ENCODE assay signal across 30 cellular contexts in the genomic region with DNA sequence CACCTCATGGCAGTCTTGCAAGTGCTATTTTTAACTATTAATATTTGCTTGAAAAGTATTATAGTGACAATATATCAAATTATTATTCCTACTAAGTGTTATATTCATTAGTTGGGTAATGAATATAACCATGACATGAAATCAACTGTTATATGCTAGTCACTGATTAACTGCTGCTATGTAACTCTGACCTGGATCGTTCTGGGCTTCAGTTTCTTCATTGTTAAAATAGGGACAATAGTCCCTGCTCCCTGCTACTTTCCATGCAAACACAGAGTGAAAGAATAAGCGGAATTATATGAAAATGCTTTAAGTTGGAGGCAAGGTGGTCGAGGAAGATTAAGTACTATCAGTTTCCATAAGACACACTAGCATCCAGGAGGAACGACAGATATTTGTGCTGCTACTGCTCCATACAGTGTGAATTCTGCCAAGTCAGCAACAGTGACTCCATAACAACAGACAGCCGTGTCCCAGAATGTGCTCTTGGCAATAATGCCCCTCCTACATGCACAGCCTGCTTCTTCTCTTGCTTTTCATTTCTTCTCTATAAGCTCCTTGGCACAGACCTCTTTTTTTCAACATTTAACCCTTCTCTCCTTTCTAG.
DNase-seq lines count a peak whose midpoint lies in the region; ATAC-seq, FAIRE-seq and TF ChIP-seq lines count a peak whose summit lies in the region.
"Had no signal": no experiment of that assay in that cellular context is flagged by ENCODE, and none has a peak within 500 bp of the region (broad histone marks: within the 10 kb centered on the region; RNA-seq: fewer than 3 reads in every experiment).

No MANE protein-coding gene starts in this region.

- H3F3A ChIP-seq in GM23338 (replicated peaks; ENCODE audit: low read depth) (no peaks in the 10 kb centered on the region; the same call in 1 of the 2 replicates), smooth muscle cell (ENCODE audit: low read depth) (no peaks in the 10 kb centered on the region)

- no peak overlapping the region for H4K8ac ChIP-seq in H1 (ENCODE audit: extremely low read depth, insufficient read depth, low read length)

- H3K56ac ChIP-seq in H1 (replicated peaks; ENCODE audit: insufficient read length, low read depth, low read length) = no peak overlapping the region

- H3K4me3 Mint-ChIP-seq in GM23338 = no peak overlapping the region
- H3K4me3 Mint-ChIP-seq: activated naive CD8-positive, alpha-beta T cell treated with anti-CD3 and anti-CD28 coated beads, Interleukin-2, amount 50 U/mL, for 24 hours; activated T-cell treated with anti-CD3 and anti-CD28 coated beads, Interleukin-2, amount 50 U/mL, for 72 hours; IgD-negative memory B cell; memory B cell; stimulated activated naive CD8-positive, alpha-beta T cell treated with anti-CD3 and anti-CD28 coated beads, Interleukin-15, amount 100 ng/mL, for 72 hours had no signal

- peak overlapping the region; percentile 17 for H3K27ac Mint-ChIP-seq in GM23338
- H3K27ac Mint-ChIP-seq: activated naive CD8-positive, alpha-beta T cell treated with anti-CD3 and anti-CD28 coated beads, Interleukin-2, amount 50 U/mL, for 24 hours; activated T-cell treated with anti-CD3 and anti-CD28 coated beads, Interleukin-2, amount 50 U/mL, for 72 hours; IgD-negative memory B cell; memory B cell had no signal

- POLR2A ChIA-PET in H1 (lab: Charles Lee; ENCODE audit: partially characterized antibody) = no interaction called here

- no peak overlapping the region for H3K14ac ChIP-seq in H1 (ENCODE audit: insufficient read length)

- no peaks in the 10 kb centered on the region for H3K27me3 Mint-ChIP-seq in GM23338 (ENCODE audit: insufficient read depth, low read depth, poor library complexity)
- H3K27me3 Mint-ChIP-seq: activated naive CD8-positive, alpha-beta T cell treated with anti-CD3 and anti-CD28 coated beads, Interleukin-2, amount 50 U/mL, for 24 hours; IgD-negative memory B cell; memory B cell; stimulated activated naive CD8-positive, alpha-beta T cell treated with anti-CD3 and anti-CD28 coated beads, Interleukin-15, amount 100 ng/mL, for 72 hours had no signal

- H2AK5ac ChIP-seq in H1 (ENCODE audit: low read depth, low read length) = no peak overlapping the region

- H4K91ac ChIP-seq in H1 (replicated peaks; ENCODE audit: insufficient read length, low read length) = no peak overlapping the region

- TF ChIP-seq CTCF in GM23338 (conservative IDR thresholded peaks at IDR 0.05; ENCODE audit: low read depth in 2 of 2) = no peak
- TF ChIP-seq CTCF in H1 (IDR thresholded peaks at IDR 0.05; ENCODE audit: control extremely low read depth in 1 of 3, insufficient read depth in 1 of 3, low read depth in 1 of 3, low read length in 3 of 3) = no peak
- no peak for TF ChIP-seq CTCF in right lobe of liver (IDR thresholded peaks at IDR 0.05)
- TF ChIP-seq CTCF in smooth muscle cell (IDR thresholded peaks at IDR 0.05; ENCODE audit: borderline replicate concordance, insufficient read depth, poor library complexity, severe bottlenecking) = no peak

- no peaks in the 10 kb centered on the region for H3K23me2 ChIP-seq in H1 (ENCODE audit: low read depth, low read length)

- TF ChIP-seq RAD21 in H1 (IDR thresholded peaks at IDR 0.05 in 1 of 2, conservative IDR thresholded peaks at IDR 0.05 in 1 of 2; ENCODE audit: low read depth in 2 of 2, low read length in 2 of 2) = no peak

- peak overlapping the region; percentile 62; the same call in 1 of the 2 replicates for H2BK20ac ChIP-seq in H1 (ENCODE audit: low read length)

- H3K4me1 ChIP-seq in GM23338 (ENCODE audit: insufficient read depth) (peaks cover 25% of the 10 kb centered on the region; the same call in 1 of the 2 replicates), H1 (replicated peaks in 1 of 4; ENCODE audit: control insufficient read depth in 3 of 4, insufficient read depth in 4 of 4, low read length in 3 of 4) (peaks cover 0 to 8% (median 7%) of the 10 kb centered on the region in 4 experiments; a peak in 3 of 7 replicates), right lobe of liver (peaks cover 0 to 68% (median 22%) of the 10 kb centered on the region in 4 donors), smooth muscle cell (ENCODE audit: low read depth) (peaks cover 7% of the 10 kb centered on the region)
- H3K4me1 ChIP-seq: BLaER1 had no signal

- no peak for DNase-seq in GM23338 (ENCODE audit: low spot score)
- DNase-seq in H1 (ENCODE audit: low read depth in 1 of 2, low spot score in 2 of 2) = no peak
- DNase-seq in right lobe of liver = no peak
- DNase-seq in smooth muscle cell (lab: John Stamatoyannopoulos, UW; ENCODE audit: unreplicated experiment) = no peak
- DNase-seq in NCI-H524 treated with DMSO at 0.1 percent for 48 hours (lab: John Stamatoyannopoulos, UW) = no peak
- DNase-seq in nucleus accumbens (lab: John Stamatoyannopoulos, UW) = no peak
- DNase-seq: activated CD4-positive, alpha-beta T cell treated with anti-CD3 and anti-CD28 coated beads, Interleukin-2, amount 50 U/mL, for 48 hours; activated CD4-positive, CD25-positive, alpha-beta regulatory T cell treated with anti-CD3 and anti-CD28 coated beads, Interleukin-2, amount 50 U/mL, for 72 hours; activated naive CD4-positive, alpha-beta T cell; activated naive CD8-positive, alpha-beta T cell treated with anti-CD3 and anti-CD28 coated beads, Interleukin-2, amount 50 U/mL, for 24 hours; activated T-cell treated with anti-CD3 and anti-CD28 coated beads, Interleukin-2, amount 50 U/mL, for 72 hours; esophagus squamous epithelium; foreskin melanocyte; kidney glomerular epithelial cell; NCI-H524; OCI-M1; pancreas; stimulated activated CD4-positive, alpha-beta T cell treated with anti-CD3 and anti-CD28 coated beads, Interleukin-12 subunit alpha, Interleukin-12 subunit beta, amount 100 ng/mL, for 4 hours; stimulated activated CD4-positive, alpha-beta T cell treated with anti-CD3 and anti-CD28 coated beads, Interleukin-2, amount 100 ng/mL, for 48 hours; stimulated activated naive CD8-positive, alpha-beta T cell treated with anti-CD3 and anti-CD28 coated beads, Interleukin-15, amount 100 ng/mL, for 72 hours had no signal

- H3K27ac ChIP-seq in GM23338 (ENCODE audit: low read depth) = no peak overlapping the region
- no peak overlapping the region for H3K27ac ChIP-seq in H1 (ENCODE audit: low read depth, low read length)
- peak overlapping the region in 1 of 3 donors; percentile 25 for H3K27ac ChIP-seq in right lobe of liver
- peak overlapping the region; percentile 1 for H3K27ac ChIP-seq in smooth muscle cell (ENCODE audit: low read depth)
- H3K27ac ChIP-seq: BLaER1, pancreas, RWPE1 had no signal

- H3K23ac ChIP-seq in H1 (ENCODE audit: insufficient read length) = no peak overlapping the region

- H3K9me3 ChIP-seq in H1 (ENCODE audit: insufficient read depth in 2 of 2, low read depth in 1 of 2, low read length in 1 of 2) = no peaks in the 10 kb centered on the region
- H3K9me3 ChIP-seq in right lobe of liver = no peaks in the 10 kb centered on the region
- no peaks in the 10 kb centered on the region for H3K9me3 ChIP-seq in smooth muscle cell (replicated peaks; ENCODE audit: low read depth)
- H3K9me3 ChIP-seq: esophagus squamous epithelium, pancreas, right atrium auricular region had no signal

- H3K4ac ChIP-seq in H1 (replicated peaks; ENCODE audit: insufficient read length, low read depth, low read length) = no peak overlapping the region

- no peak for TF ChIP-seq EP300 in H1 (IDR thresholded peaks at IDR 0.05; ENCODE audit: borderline replicate concordance in 1 of 2, low read depth in 2 of 2, low read length in 2 of 2)

- H3K36me3 ChIP-seq in GM23338 (ENCODE audit: insufficient read depth) (0 out of 2 replicates have a peak, but pooled peaks cover 2% of the 10 kb centered on the region), H1 (ENCODE audit: control insufficient read depth in 2 of 4, insufficient read depth in 4 of 4, low read length in 3 of 4) (peaks cover 0 to 18% (median 9%) of the 10 kb centered on the region in 4 experiments; a peak in 5 of 8 replicates), right lobe of liver (peaks cover 0 to 4% (median 0%) of the 10 kb centered on the region in 4 donors), smooth muscle cell (ENCODE audit: low read depth) (peaks cover 3% of the 10 kb centered on the region)
- H3K36me3 ChIP-seq: pancreas had no signal

- WGBS in H1 (ENCODE audit: extremely low coverage in 1 of 2, insufficient coverage in 1 of 2, insufficient read length in 1 of 2, insufficient replicate concordance in 2 of 2, low coverage in 1 of 2, low lambda C conversion rate in 2 of 2, missing lambda C conversion rate in 1 of 2), 2 experiments = 85% methylated on average over 5 of the region's 5 CpGs; no CpG with 5 or more reads in 1 of the 2 experiments
- 20% methylated on average over 5 of the region's 5 CpGs for WGBS in right lobe of liver (ENCODE audit: insufficient coverage, low coverage, low lambda C conversion rate, missing lambda C conversion rate)
- 75% methylated on average over 5 of the region's 5 CpGs for WGBS in smooth muscle cell (ENCODE audit: low lambda C conversion rate)

- no peaks in the 10 kb centered on the region for H3K9me2 ChIP-seq in GM23338 (ENCODE audit: insufficient read depth)

- H3K4me1 Mint-ChIP-seq in GM23338 = peaks cover 38% of the 10 kb centered on the region

- CTCF ChIA-PET in H1 (lab: Charles Lee; ENCODE audit: partially characterized antibody) = interaction anchor here (1.0 kb wide), 1 partner anchor 227 kb away, joined by 3 read pairs; no protein-coding TSS in a partner anchor

- H3K79me2 ChIP-seq in GM23338 (replicated peaks; ENCODE audit: insufficient read depth) (peaks cover 37% of the 10 kb centered on the region), H1 (ENCODE audit: control insufficient read depth in 1 of 2, insufficient read depth in 2 of 2, low read length in 2 of 2) (peaks cover 0 to 43% of the 10 kb centered on the region in 2 experiments; a peak in 2 of 4 replicates), smooth muscle cell (ENCODE audit: low read depth) (peaks cover 12% of the 10 kb centered on the region)

- ATAC-seq in GM23338 = no peak
- ATAC-seq in right lobe of liver = peak; percentile 52 to 61 (median 60)
- no peak for ATAC-seq in GM19467 (IDR thresholded peaks at IDR 0.05; ENCODE audit: unreplicated experiment)
- ATAC-seq: activated naive CD8-positive, alpha-beta T cell treated with anti-CD3 and anti-CD28 coated beads, Interleukin-2, amount 50 U/mL, for 24 hours; activated T-cell treated with anti-CD3 and anti-CD28 coated beads, Interleukin-2, amount 50 U/mL, for 72 hours; HCT116; stimulated activated naive CD8-positive, alpha-beta T cell treated with anti-CD3 and anti-CD28 coated beads, Interleukin-15, amount 100 ng/mL, for 72 hours had no signal

- H4K20me1 ChIP-seq in GM23338 (replicated peaks; ENCODE audit: insufficient read depth) (peaks cover 26% of the 10 kb centered on the region; the same call in 1 of the 2 replicates), H1 (replicated peaks in 1 of 2; ENCODE audit: control insufficient read depth in 1 of 2, insufficient read depth in 2 of 2, low read length in 2 of 2) (peaks cover 3 to 5% of the 10 kb centered on the region in 2 experiments), smooth muscle cell (ENCODE audit: low read depth) (peaks cover 72% of the 10 kb centered on the region)

- H2AFZ ChIP-seq in GM23338 = no peak overlapping the region
- H2AFZ ChIP-seq in H1 (ENCODE audit: low read length) = no peak overlapping the region
- H2AFZ ChIP-seq in smooth muscle cell (ENCODE audit: low read depth) = no peak overlapping the region

- H3K4me2 ChIP-seq in GM23338 = no peak overlapping the region
- no peak overlapping the region for H3K4me2 ChIP-seq in H1 (ENCODE audit: insufficient read depth in 1 of 2, low read depth in 2 of 2, low read length in 2 of 2)
- no peak overlapping the region for H3K4me2 ChIP-seq in smooth muscle cell
- H3K4me2 ChIP-seq: BLaER1 had no signal

- H3K27me3 ChIP-seq in GM23338 (ENCODE audit: insufficient read depth) (no peaks in the 10 kb centered on the region), H1 (replicated peaks in 1 of 4; ENCODE audit: control insufficient read depth in 3 of 4, extremely low read depth in 1 of 4, insufficient read depth in 3 of 4, low read length in 3 of 4) (no peaks in the 10 kb centered on the region), right lobe of liver (no peaks in the 10 kb centered on the region), smooth muscle cell (ENCODE audit: low read depth) (no peaks in the 10 kb centered on the region)
- H3K27me3 ChIP-seq: BLaER1, esophagus squamous epithelium, pancreas, right atrium auricular region had no signal

- no peak overlapping the region for H2BK5ac ChIP-seq in H1 (ENCODE audit: low read depth, low read length)

- H4K5ac ChIP-seq in H1 (ENCODE audit: insufficient read length, low read depth, low read length) = no peak overlapping the region

- no peaks in the 10 kb centered on the region for H3K9me3 Mint-ChIP-seq in GM23338

- TF ChIP-seq POLR2A in H1 (IDR thresholded peaks at IDR 0.05; ENCODE audit: control extremely low read depth in 1 of 2, low read depth in 2 of 2, low read length in 2 of 2) = no peak
- TF ChIP-seq POLR2A in right lobe of liver (IDR thresholded peaks at IDR 0.05) = no peak

- no peak overlapping the region for H3K18ac ChIP-seq in H1 (ENCODE audit: extremely low read depth, low read length)

- intact Hi-C loops in right lobe of liver (cut with DNase I) = no loop called here

- no peak for FAIRE-seq in H1 (lab: Jason Lieb, UNC)
- FAIRE-seq: astrocyte, GM12892, pancreas, TTC549 had no signal

- H2BK12ac ChIP-seq in H1 (ENCODE audit: low read depth, low read length) = no peak overlapping the region

- no peak overlapping the region for H3K4me3 ChIP-seq in GM23338
- no peak overlapping the region for H3K4me3 ChIP-seq in H1 (ENCODE audit: extremely low read depth in 1 of 4, insufficient read depth in 2 of 4, low read depth in 3 of 4, low read length in 4 of 4)
- no peak overlapping the region for H3K4me3 ChIP-seq in right lobe of liver
- H3K4me3 ChIP-seq in smooth muscle cell = no peak overlapping the region
- H3K4me3 ChIP-seq: BLaER1, esophagus squamous epithelium, pancreas, right atrium auricular region had no signal

- H3K9ac ChIP-seq in H1 (replicated peaks in 1 of 4; ENCODE audit: extremely low read depth in 1 of 4, low read depth in 3 of 4, low read length in 3 of 4) (no peak overlapping the region), smooth muscle cell (ENCODE audit: low read depth) (no peak overlapping the region)
- H3K9ac ChIP-seq: BLaER1 had no signal

- peaks cover 10% of the 10 kb centered on the region for H3K79me1 ChIP-seq in H1 (ENCODE audit: low read depth, low read length)

- H2BK120ac ChIP-seq in H1 (replicated peaks; ENCODE audit: low read depth, low read length) = no peak overlapping the region

- no peak overlapping the region for H2BK15ac ChIP-seq in H1 (ENCODE audit: low read length)

- H3K36me3 Mint-ChIP-seq in GM23338 (ENCODE audit: low read depth) = peaks cover 22% of the 10 kb centered on the region

Comparison
In these comparisons a context has a peak if more than half of its experiments do, and no peak if none do; other contexts are left out.
1. ATAC-seq: peak in right lobe of liver (4 of 4); none in GM23338 (single experiment) and GM19467 (single experiment).